In genomic region chr19:55460670-55461258, GRCh38 we compare ENCODE assay signal across 8 cellular contexts. TPM values are rescaled to one million over a fixed set of nuclear protein-coding genes. Genes with fewer than 3 reads are reported as not detected.
DNase-seq lines count a peak whose midpoint lies in the region; ATAC-seq and TF ChIP-seq lines count a peak whose summit lies in the region.

No MANE protein-coding gene starts in this region.

- peak overlapping the region; percentile 98 for H3K4me2 ChIP-seq in DOHH2 (ENCODE audit: low read length)

- DNase-seq in KBM-7: peak; percentile 55
- peak; percentile 57 for DNase-seq in dedifferentiated amniotic fluid mesenchymal stem cell (ENCODE audit: extremely low spot score)
- peak; percentile 89 for DNase-seq in left lobe of liver (ENCODE audit: low spot score)
- peak; percentile 27 to 33 for DNase-seq in stimulated activated CD8-positive, alpha-beta memory T cell treated with anti-CD3 and anti-CD28 coated beads, Interleukin-7, amount 100 ng/mL, for 48 hours (ENCODE audit: extremely low read depth in 1 of 2, low read depth in 1 of 2)

- H3F3A ChIP-seq in DOHH2 (ENCODE audit: control insufficient read depth, insufficient read depth): peaks cover 11% of the 10 kb centered on the region

- no peaks in the 10 kb centered on the region for H3K36me3 ChIP-seq in DOHH2 (ENCODE audit: control insufficient read depth, low read length)

- no peaks in the 10 kb centered on the region for H3K27me3 ChIP-seq in DOHH2 (ENCODE audit: control insufficient read depth, low read length)

- H3K79me2 ChIP-seq in DOHH2 (ENCODE audit: control insufficient read depth, low read length): peaks cover 16% of the 10 kb centered on the region

- H3K4me1 Mint-ChIP-seq in T-helper 1 cell treated with Interleukin-12 subunit alpha and Interleukin-12 subunit beta and Interleukin-4 antibody, amounts not matched to agents 30 μg/mL and 1 μg/mL, for 36 hours (ENCODE audit: low read depth): peaks cover 11% of the 10 kb centered on the region

- H3K4me1 ChIP-seq in DOHH2 (ENCODE audit: control insufficient read depth, low read length): peaks cover 18% of the 10 kb centered on the region

- peak overlapping the region; percentile 93 for H3K4me3 ChIP-seq in DOHH2 (ENCODE audit: low read length)

- H3K9me2 ChIP-seq in DOHH2 (replicated peaks; ENCODE audit: control insufficient read depth, low read length): no peaks in the 10 kb centered on the region

- no peaks in the 10 kb centered on the region for H3K9me3 Mint-ChIP-seq in T-helper 1 cell treated with Interleukin-12 subunit alpha and Interleukin-12 subunit beta and Interleukin-4 antibody, amounts not matched to agents 30 μg/mL and 1 μg/mL, for 36 hours

- peak overlapping the region; percentile 36 for H3K27ac Mint-ChIP-seq in T-helper 1 cell treated with Interleukin-12 subunit alpha and Interleukin-12 subunit beta and Interleukin-4 antibody, amounts not matched to agents 30 μg/mL and 1 μg/mL, for 36 hours

- ATAC-seq in left lobe of liver (peak; percentile 74), GM19455 (IDR thresholded peaks at IDR 0.05; ENCODE audit: unreplicated experiment) (no peak), HG03354 (IDR thresholded peaks at IDR 0.05; ENCODE audit: poor library complexity, severe bottlenecking, unreplicated experiment) (no peak)

- peak overlapping the region; percentile 86 for H3K4me3 Mint-ChIP-seq in T-helper 1 cell treated with Interleukin-12 subunit alpha and Interleukin-12 subunit beta and Interleukin-4 antibody, amounts not matched to agents 30 μg/mL and 1 μg/mL, for 36 hours

- no peaks in the 10 kb centered on the region for H3K36me3 Mint-ChIP-seq in T-helper 1 cell treated with Interleukin-12 subunit alpha and Interleukin-12 subunit beta and Interleukin-4 antibody, amounts not matched to agents 30 μg/mL and 1 μg/mL, for 36 hours (ENCODE audit: low read depth)

- H3K9me3 ChIP-seq in DOHH2 (ENCODE audit: control insufficient read depth, insufficient read depth, low read length): no peaks in the 10 kb centered on the region

- in situ Hi-C loops in KBM-7 (cut with MboI; ENCODE audit: low pct_unique_long_range_greater_than_20kb, low sequenced_read_pairs): no loop called here

- TF ChIP-seq CTCF in DOHH2 (IDR thresholded peaks at IDR 0.05; ENCODE audit: low read depth, low read length, poor library complexity, severe bottlenecking): no peak

- H3K27me3 Mint-ChIP-seq in T-helper 1 cell treated with Interleukin-12 subunit alpha and Interleukin-12 subunit beta and Interleukin-4 antibody, amounts not matched to agents 30 μg/mL and 1 μg/mL, for 36 hours (ENCODE audit: low read depth): peaks cover 4% of the 10 kb centered on the region

- H4K20me1 ChIP-seq in DOHH2 (ENCODE audit: control insufficient read depth, insufficient read depth, low read depth, low read length): 0 out of 2 replicates have a peak, but pooled peaks cover 3% of the 10 kb centered on the region

- peak overlapping the region; percentile 51 for H3K27ac ChIP-seq in DOHH2 (ENCODE audit: low read depth, low read length)

RNA-seq across cellular contexts. Expression of gene ISOC2, which starts 0.7 kb away (rescaled TPM):
- total RNA-seq in left lobe of liver: 105 TPM

RNA-seq across cellular contexts. Expression of gene C19orf85, which starts 3.8 kb away (rescaled TPM):
- not detected for total RNA-seq in left lobe of liver

RNA-seq across cellular contexts. Expression of gene ZNF628, which starts 15.7 kb away (rescaled TPM):
- 5.3 TPM for total RNA-seq in left lobe of liver

RNA-seq across cellular contexts. Expression of gene SHISA7, which starts 17.7 kb away (rescaled TPM):
- total RNA-seq in left lobe of liver: not detected

RNA-seq across cellular contexts. Expression of gene NAT14, which starts 24.2 kb away (rescaled TPM):
- total RNA-seq in left lobe of liver: 4.6 TPM

Comparison
In these comparisons a context has a peak if more than half of its experiments do, and no peak if none do; other contexts are left out.
1. DNase-seq: peak in every context shown above with its lines; median percentile 89 in left lobe of liver; 57 in dedifferentiated amniotic fluid mesenchymal stem cell; 55 in KBM-7; 30 in stimulated activated CD8-positive, alpha-beta memory T cell treated with anti-CD3 and anti-CD28 coated beads, Interleukin-7, amount 100 ng/mL, for 48 hours.